1 cellular context compared by ENCODE assay signal in genomic region chrX:79036152-79036551, GRCh38.
TF ChIP-seq lines count a peak whose summit lies in the region.

No MANE protein-coding gene starts in this region.

TF ChIP-seq in IMR-90, 13 proteins besides CTCF, POLR2A, EP300 and RAD21:
- TF ChIP-seq MXI1 (IDR thresholded peaks at IDR 0.05; ENCODE audit: borderline replicate concordance, low read depth, low read length) = no peak
- peak; percentile 85 for TF ChIP-seq MAFK (IDR thresholded peaks at IDR 0.05; ENCODE audit: low read depth, low read length)
